In the genomic region with DNA sequence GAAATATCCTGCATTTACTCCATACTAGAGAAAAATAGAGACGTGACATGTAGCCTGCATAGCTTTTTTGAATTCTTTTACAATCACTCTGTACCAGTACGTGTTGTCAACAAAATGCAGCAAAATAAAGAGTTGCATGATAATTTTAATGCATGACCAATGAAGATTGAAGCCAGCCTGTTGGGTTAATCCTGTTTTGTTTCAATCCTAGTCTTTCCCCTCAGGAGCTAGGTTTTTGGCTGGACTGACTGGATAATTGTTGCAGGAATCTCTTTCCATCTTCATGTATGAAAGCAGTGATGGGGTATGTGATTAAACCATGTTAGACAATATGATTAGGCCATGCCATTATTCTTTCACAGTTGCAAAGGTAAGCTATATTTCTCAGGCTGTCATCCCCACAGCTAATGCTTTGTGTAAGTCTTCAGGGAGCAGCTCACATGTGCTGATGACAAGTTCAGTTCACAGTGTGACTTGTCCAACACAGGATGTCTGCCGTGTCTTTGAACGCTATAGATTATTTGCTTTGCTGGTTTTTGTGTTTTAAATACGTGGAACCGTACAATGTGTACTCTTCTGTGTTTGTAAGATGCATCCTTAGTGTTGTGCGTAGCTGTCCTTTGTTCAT, we compare ENCODE assay signal across 21 cellular contexts.
"Had no signal": no experiment of that assay in that cellular context is flagged by ENCODE, and none has a peak within 500 bp of the region (broad histone marks: within the 10 kb centered on the region; RNA-seq: fewer than 3 reads in every experiment).

No MANE protein-coding gene starts in this region.

- H3K9me3 ChIP-seq: left ventricle myocardium inferior, ovary, suprapubic skin, thoracic aorta, tibial artery, uterus had no signal

- H3K27me3 ChIP-seq: hepatocyte, ovary, suprapubic skin, tibial artery, uterus had no signal

- H3K27ac ChIP-seq: hepatocyte, left ventricle myocardium inferior, ovary, skin epidermis, suprapubic skin, thoracic aorta, tibial artery, uterus had no signal

- H3K4me3 ChIP-seq: hepatocyte, left ventricle myocardium inferior, lung, ovary, skin epidermis, suprapubic skin, thoracic aorta, tibial artery, uterus had no signal

- H2AFZ ChIP-seq: hepatocyte had no signal

- H3K36me3 ChIP-seq: left ventricle myocardium inferior, ovary, suprapubic skin, thoracic aorta, tibial artery, uterus had no signal

- DNase-seq: islet precursor cell; left ventricle myocardium inferior; mesendoderm; naive B cell; natural killer cell; nephron progenitor cell; ovary; right cardiac atrium; stimulated activated CD4-positive, alpha-beta T cell treated with anti-CD3 and anti-CD28 coated beads, Interleukin-12 subunit alpha, Interleukin-12 subunit beta, amount 100 ng/mL, for 4 hours; stimulated activated CD4-positive, alpha-beta T cell treated with anti-CD3 and anti-CD28 coated beads, Interleukin-15, amount 100 ng/mL, for 24 hours; stimulated activated CD4-positive, alpha-beta T cell treated with anti-CD3 and anti-CD28 coated beads, Interleukin-2, amount 100 ng/mL, for 24 hours; stimulated activated CD4-positive, alpha-beta T cell treated with anti-CD3 and anti-CD28 coated beads, Interleukin-4, amount 100 ng/mL, for 1 hour; stimulated activated naive B cell treated with anti-CD40 and anti-IgM and Interleukin-4, amounts not matched to agents 10 μg/mL and 1 μg/mL and 100 μg/mL, for 72 hours; tibial artery; uterus had no signal

- H3K4me2 ChIP-seq: hepatocyte had no signal

- H3K4me1 ChIP-seq: suprapubic skin, uterus had no signal

- ATAC-seq: natural killer cell; right cardiac atrium; sciatic nerve; stimulated activated naive B cell treated with anti-CD40 and anti-IgM and Interleukin-4, amounts not matched to agents 10 μg/mL and 1 μg/mL and 100 μg/mL, for 72 hours had no signal
